Comparison of ENCODE assay signal across 8 cellular contexts in the genomic region with DNA sequence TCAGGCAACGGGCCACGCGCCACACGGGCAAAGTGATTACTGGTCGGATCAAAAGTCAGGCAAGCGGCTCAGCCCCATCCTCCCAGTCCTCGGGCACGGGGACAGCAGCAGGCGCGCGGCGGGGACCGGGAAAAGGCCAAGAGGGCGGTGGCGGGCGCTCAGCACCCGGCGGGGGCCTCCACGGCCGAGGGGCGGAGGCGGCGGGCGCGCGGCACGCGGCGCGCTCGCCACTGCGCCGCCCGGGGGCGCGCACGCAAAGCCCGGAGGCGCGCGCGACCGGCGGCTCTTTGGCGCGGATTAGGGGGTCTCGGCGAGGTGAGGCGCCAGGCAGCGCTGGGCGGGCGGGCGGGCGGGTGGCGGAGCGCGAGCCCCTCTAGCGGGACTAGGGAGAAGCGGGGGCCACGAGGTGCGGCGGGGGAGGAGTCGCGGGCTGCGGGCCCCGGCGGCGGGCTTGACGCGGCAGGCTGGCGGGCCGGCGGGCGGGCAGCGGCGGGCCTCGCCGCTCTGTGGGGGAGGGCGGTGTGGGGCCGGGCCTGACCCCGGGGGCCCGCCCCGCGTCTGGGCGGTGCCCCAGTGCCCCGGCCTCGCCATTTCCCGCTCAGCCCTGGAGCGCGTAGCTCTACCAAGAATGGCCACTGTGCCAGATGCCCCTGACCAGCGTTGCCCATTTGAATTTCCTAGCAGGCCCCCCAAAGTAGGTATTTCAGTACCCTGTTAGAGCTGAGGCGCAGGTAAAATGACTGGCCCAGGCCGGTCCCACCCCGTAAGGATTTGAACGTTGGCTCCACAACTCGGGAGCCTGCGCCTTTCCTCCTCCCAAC. TPM values are rescaled to one million over a fixed set of nuclear protein-coding genes. Genes with fewer than 3 reads are reported as not detected.
DNase-seq lines count a peak whose midpoint lies in the region; ATAC-seq and TF ChIP-seq lines count a peak whose summit lies in the region.

TSS of gene ACACA (minus strand) at position 202 of the 821 bp plus-strand sequence. CDS start 537 bp downstream, outside the sequence.
A gene with protein sequence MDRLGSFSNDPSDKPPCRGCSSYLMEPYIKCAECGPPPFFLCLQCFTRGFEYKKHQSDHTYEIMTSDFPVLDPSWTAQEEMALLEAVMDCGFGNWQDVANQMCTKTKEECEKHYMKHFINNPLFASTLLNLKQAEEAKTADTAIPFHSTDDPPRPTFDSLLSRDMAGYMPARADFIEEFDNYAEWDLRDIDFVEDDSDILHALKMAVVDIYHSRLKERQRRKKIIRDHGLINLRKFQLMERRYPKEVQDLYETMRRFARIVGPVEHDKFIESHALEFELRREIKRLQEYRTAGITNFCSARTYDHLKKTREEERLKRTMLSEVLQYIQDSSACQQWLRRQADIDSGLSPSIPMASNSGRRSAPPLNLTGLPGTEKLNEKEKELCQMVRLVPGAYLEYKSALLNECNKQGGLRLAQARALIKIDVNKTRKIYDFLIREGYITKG (plus strand): TSS at position 252 of the 821 bp plus-strand sequence. CDS start 4,480 bp downstream, outside the sequence.

- peaks cover 16% of the 10 kb centered on the region for H3K36me3 ChIP-seq in HUES48 (ENCODE audit: control insufficient read depth, insufficient read depth, low read length)
- no peaks in the 10 kb centered on the region for H3K36me3 ChIP-seq in PC-3 (ENCODE audit: low read depth, low read length)
- H3K36me3 ChIP-seq in muscle layer of duodenum (ENCODE audit: control insufficient read depth in 1 of 2, insufficient read depth in 2 of 2, low read length in 2 of 2), result peaks cover 2 to 7% of the 10 kb centered on the region in 2 donors

- H3K4me2 ChIP-seq in PC-3 (ENCODE audit: low read length), result peak within 1 kb of the TSS; percentile 99

- TF ChIP-seq CTCF in PC-3 (conservative IDR thresholded peaks at IDR 0.05; ENCODE audit: low read depth, low read length), result no peak

- in situ Hi-C loops in Caki2 (cut with HindIII; ENCODE audit: low pct_unique_long_range_greater_than_20kb, low sequenced_read_pairs), result no loop called here

- POLR2A ChIA-PET in PC-3 (lab: Charles Lee; ENCODE audit: unreplicated experiment), result interaction anchor here (1.0 kb wide), 1 partner anchor 40 kb away, joined by 3 read pairs; no protein-coding TSS in a partner anchor

- H3K4me3 ChIP-seq in HUES48 (ENCODE audit: low read depth, low read length) (peak within 1 kb of the TSS; percentile 83), PC-3 (ENCODE audit: low read length) (peak within 1 kb of the TSS; percentile 99), muscle layer of duodenum (ENCODE audit: low read depth in 1 of 2, low read length in 2 of 2) (peak within 1 kb of the TSS; percentile 76 to 94)

- H3K9me2 ChIP-seq in PC-3 (replicated peaks; ENCODE audit: low read length), result no peaks in the 10 kb centered on the region

- H3K4me1 ChIP-seq in HUES48 (ENCODE audit: control insufficient read depth, insufficient read depth, low read length) (peaks cover 5% of the 10 kb centered on the region; the same call in 1 of the 2 replicates), PC-3 (ENCODE audit: insufficient read depth, low read length) (peaks cover 12% of the 10 kb centered on the region), muscle layer of duodenum (ENCODE audit: control insufficient read depth in 1 of 2, insufficient read depth in 2 of 2, low read length in 2 of 2) (peaks cover 0 to 12% of the 10 kb centered on the region in 2 donors)

- peaks cover 58% of the 10 kb centered on the region for H3K79me2 ChIP-seq in PC-3 (ENCODE audit: low read length)

- BruUV-seq in PC-3 (replicated peaks; lab: Mats Ljungman, UMichigan), result no TSS peak

- intact Hi-C loops in PC-3 (cut with micrococcal nuclease), result loop anchor here (10.0 kb wide), 1 partner anchor 78 kb away; the partner anchor contains the start of gene DUSP14

- H3K27ac ChIP-seq in HUES48 (ENCODE audit: low read depth, low read length) (peak within 1 kb of the TSS; percentile 96), PC-3 (ENCODE audit: low read length) (peak within 1 kb of the TSS; percentile 83), muscle layer of duodenum (ENCODE audit: low read length) (peak within 1 kb of the TSS; percentile 98)

- H3K9ac ChIP-seq in HUES48 (ENCODE audit: low read depth, low read length), result peak within 1 kb of the TSS; percentile 94
- peak within 1 kb of the TSS; percentile 96 for H3K9ac ChIP-seq in PC-3 (ENCODE audit: low read length)

- H3K9me3 ChIP-seq in HUES48 (ENCODE audit: control insufficient read depth, insufficient read depth, low read length) (no peaks in the 10 kb centered on the region), PC-3 (ENCODE audit: low read length) (no peaks in the 10 kb centered on the region), muscle layer of duodenum (ENCODE audit: control insufficient read depth in 1 of 2, low read length in 2 of 2) (no peaks in the 10 kb centered on the region)

- H3K27me3 ChIP-seq in HUES48 (ENCODE audit: control insufficient read depth, insufficient read depth, low read length), result no peaks in the 10 kb centered on the region
- H3K27me3 ChIP-seq in PC-3 (ENCODE audit: low read length), result no peaks in the 10 kb centered on the region
- H3K27me3 ChIP-seq in muscle layer of duodenum (ENCODE audit: low read depth, low read length), result no peaks in the 10 kb centered on the region

- peak; percentile 78 for ATAC-seq in GM21390 (IDR thresholded peaks at IDR 0.05; ENCODE audit: unreplicated experiment)
- ATAC-seq in PC-3, result peak; percentile 94
- peak; percentile 95 for ATAC-seq in esophagus mucosa

- CTCF ChIA-PET in PC-3 (lab: Charles Lee), result no interaction called here

- no peaks in the 10 kb centered on the region for H4K20me1 ChIP-seq in PC-3 (ENCODE audit: low read length)

- H3F3A ChIP-seq in PC-3 (ENCODE audit: low read length, unreplicated experiment), result no peaks in the 10 kb centered on the region

- DNase-seq in Caki2 (ENCODE audit: low read depth) (peak; percentile 79), PC-3 (peak; percentile 76)
- DNase-seq in activated T-cell treated with anti-CD3 and anti-CD28 coated beads, Interleukin-2, amount 50 U/mL, for 1 hour, result peak; percentile 78
- peak; percentile 59 for DNase-seq in stimulated activated CD8-positive, alpha-beta memory T cell treated with anti-CD3 and anti-CD28 coated beads, Interleukin-7, amount 100 ng/mL, for 24 hours (ENCODE audit: low read depth)

- peak within 1 kb of the TSS; percentile 84 for H2AFZ ChIP-seq in PC-3 (ENCODE audit: low read length)

RNA-seq across cellular contexts. Expression of gene ACACA, which starts in this region (rescaled TPM):
- total RNA-seq in Caki2 (2014; rRNA removed; shearing (Covaris generic); ENCODE audit: low replicate concordance), result 30.8 and 34.5 TPM in 2 replicates
- 33.0 and 40.3 TPM in 2 replicates for total RNA-seq in PC-3 (2014; rRNA removed)
- 119 TPM for total RNA-seq in esophagus mucosa

RNA-seq across cellular contexts. Expression of the second gene that starts in this region (rescaled TPM):
- total RNA-seq in Caki2 (2014; rRNA removed; shearing (Covaris generic); ENCODE audit: low replicate concordance), result 6.8 and 14.1 TPM in 2 replicates
- total RNA-seq in PC-3 (2014; rRNA removed) (12.7 and 16.5 TPM in 2 replicates), esophagus mucosa (8.2 TPM)

Comparison
In these comparisons a context has a peak if more than half of its experiments do, and no peak if none do; other contexts are left out.
1. Peak in every context shown above with its lines: DNase-seq, ATAC-seq, H3K4me3 ChIP-seq and H3K27ac ChIP-seq.